Comparison of ENCODE assay signal across 1 cellular context in genomic region chr1:52551476-52552235, GRCh38.
TF ChIP-seq lines count a peak whose summit lies in the region.

No MANE protein-coding gene starts in this region.

TF ChIP-seq in GM12878, 131 proteins besides CTCF, POLR2A, EP300 and RAD21 (continued from another document):
- TF ChIP-seq ELK1 (IDR thresholded peaks at IDR 0.05; ENCODE audit: low read depth, low read length) = 0 out of 2 replicates have a peak, but pooled peaks have one; percentile 41
TF ChIP-seq in GM12878: peak in this region for 2.
